In genomic region chr10:124719213-124719851, GRCh38 we compare ENCODE assay signal across 8 cellular contexts.
DNase-seq lines count a peak whose midpoint lies in the region; ATAC-seq lines count a peak whose summit lies in the region.

No MANE protein-coding gene starts in this region.

- DNase-seq in AML-193 (lab: John Stamatoyannopoulos, UW) (peak; percentile 58 to 62), SKM-1 treated with dmso at 0.1 percent for 144 hours (lab: John Stamatoyannopoulos, UW; ENCODE audit: unreplicated experiment) (peak; percentile 39), hepatic stellate cell (ENCODE audit: low spot score) (peak; percentile 64), NCI-H2227 (lab: John Stamatoyannopoulos, UW; ENCODE audit: unreplicated experiment) (no peak)
- peak; percentile 60 to 69 for DNase-seq in stimulated activated CD4-positive, alpha-beta T cell treated with anti-CD3 and anti-CD28 coated beads, Interleukin-2, amount 100 ng/mL, for 24 hours

- H3K27ac ChIP-seq in angular gyrus (ENCODE audit: low read depth, low read length), result peak overlapping the region; percentile 95

- ATAC-seq in GM18873 (IDR thresholded peaks at IDR 0.05; ENCODE audit: low FRiP score, unreplicated experiment) (peak; percentile 32), HG03108 (IDR thresholded peaks at IDR 0.05; ENCODE audit: unreplicated experiment) (peak; percentile 34)
